Comparison of ENCODE assay signal across 40 cellular contexts in the genomic region with DNA sequence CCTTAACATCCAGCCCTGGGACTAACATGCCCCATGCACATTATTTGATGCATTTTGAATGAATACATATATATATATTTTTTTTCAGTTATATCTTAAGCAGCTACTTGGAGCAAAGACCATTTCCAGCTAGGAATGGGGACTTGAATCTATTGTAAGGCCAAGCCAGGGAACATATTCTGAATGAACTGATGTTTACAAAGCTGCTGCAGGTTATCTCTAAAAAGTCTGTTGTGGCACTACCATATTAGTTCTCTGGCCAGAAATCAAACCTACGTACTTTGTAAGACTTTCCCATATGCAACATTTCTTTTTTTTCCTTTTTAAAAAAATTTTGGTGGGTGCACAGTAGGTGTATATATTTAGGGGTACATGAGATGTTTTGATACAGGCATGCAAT.
"Had no signal": no experiment of that assay in that cellular context is flagged by ENCODE, and none has a peak within 500 bp of the region (broad histone marks: within the 10 kb centered on the region; RNA-seq: fewer than 3 reads in every experiment).

No MANE protein-coding gene starts in this region.

- H3K9me3 ChIP-seq: body of pancreas had no signal

- H3K4me3 ChIP-seq: adrenal gland, ascending aorta, body of pancreas, breast epithelium, cardiac muscle cell had no signal

- H3K4me3 Mint-ChIP-seq: activated naive CD4-positive, alpha-beta T cell treated with anti-CD3 and anti-CD28 coated beads for 36 hours; activated naive CD4-positive, alpha-beta T cell treated with anti-CD3 and anti-CD28 coated beads, Interleukin-2, amount 10 ng/mL, durations not matched to agents 7 days and 5 days; activated naive CD4-positive, alpha-beta T cell treated with anti-CD3 and anti-CD28 coated beads, Interleukin-2, amount 50 U/mL, for 24 hours; activated naive CD8-positive, alpha-beta T cell; activated naive CD8-positive, alpha-beta T cell treated with anti-CD3 and anti-CD28 coated beads for 36 hours; activated naive CD8-positive, alpha-beta T cell treated with anti-CD3 and anti-CD28 coated beads, Interleukin-2, amount 10 ng/mL, durations not matched to agents 7 days and 5 days; activated naive CD8-positive, alpha-beta T cell treated with anti-CD3 and anti-CD28 coated beads, Interleukin-2, amount 50 U/mL, for 24 hours; activated T-cell treated with anti-CD3 and anti-CD28 coated beads, Interleukin-2, amount 50 U/mL, for 24 hours; activated T-cell treated with anti-CD3 and anti-CD28 coated beads, Interleukin-2, amount 50 U/mL, for 4 hours; activated T-cell treated with anti-CD3 and anti-CD28 coated beads, Interleukin-2, amount 50 U/mL, for 72 hours; activated T-helper 1 cell treated with anti-CD3 and anti-CD28 coated beads, Interleukin-12 subunit alpha, Interleukin-12 subunit beta, Interleukin-2, Interleukin-4 antibody, amounts not matched to agents 30 ng/mL and 10 ng/mL and 1 ng/mL, durations not matched to agents 14 hours and 24 hours and 36 hours; activated T-helper 17 cell treated with anti-CD3 and anti-CD28 coated beads, Interleukin-2, amount 50 U/mL, for 72 hours; brain; central memory CD8-positive, alpha-beta T cell had no signal

- FAIRE-seq: astrocyte, bronchial epithelial cell had no signal

- H3K4me1 ChIP-seq: adrenal gland, ascending aorta, breast epithelium had no signal

- H3K4me1 Mint-ChIP-seq: activated naive CD8-positive, alpha-beta T cell treated with anti-CD3 and anti-CD28 coated beads, Interleukin-2, amount 10 ng/mL, durations not matched to agents 7 days and 5 days; brain had no signal

- ATAC-seq: activated naive CD4-positive, alpha-beta T cell treated with anti-CD3 and anti-CD28 coated beads, Interleukin-2, amount 50 U/mL, for 72 hours; activated naive CD8-positive, alpha-beta T cell treated with anti-CD3 and anti-CD28 coated beads, Interleukin-2, amount 50 U/mL, for 24 hours; activated T-cell treated with anti-CD3 and anti-CD28 coated beads, Interleukin-2, amount 50 U/mL, for 4 hours; activated T-cell treated with anti-CD3 and anti-CD28 coated beads, Interleukin-2, amount 50 U/mL, for 72 hours; activated T-helper 17 cell treated with anti-CD3 and anti-CD28 coated beads, Interleukin-2, amount 50 U/mL, for 72 hours; body of pancreas had no signal

- H3K27ac Mint-ChIP-seq: activated naive CD4-positive, alpha-beta T cell treated with anti-CD3 and anti-CD28 coated beads for 36 hours; activated naive CD4-positive, alpha-beta T cell treated with anti-CD3 and anti-CD28 coated beads, Interleukin-2, amount 10 ng/mL, durations not matched to agents 7 days and 5 days; activated naive CD4-positive, alpha-beta T cell treated with anti-CD3 and anti-CD28 coated beads, Interleukin-2, amount 50 U/mL, for 24 hours; activated naive CD4-positive, alpha-beta T cell treated with anti-CD3 and anti-CD28 coated beads, Interleukin-2, amount 50 U/mL, for 72 hours; activated naive CD8-positive, alpha-beta T cell; activated naive CD8-positive, alpha-beta T cell treated with anti-CD3 and anti-CD28 coated beads for 36 hours; activated naive CD8-positive, alpha-beta T cell treated with anti-CD3 and anti-CD28 coated beads, Interleukin-2, amount 10 ng/mL, durations not matched to agents 7 days and 5 days; activated naive CD8-positive, alpha-beta T cell treated with anti-CD3 and anti-CD28 coated beads, Interleukin-2, amount 50 U/mL, for 24 hours; activated T-cell treated with anti-CD3 and anti-CD28 coated beads, Interleukin-2, amount 50 U/mL, for 24 hours; activated T-cell treated with anti-CD3 and anti-CD28 coated beads, Interleukin-2, amount 50 U/mL, for 72 hours; activated T-helper 1 cell treated with anti-CD3 and anti-CD28 coated beads, Interleukin-12 subunit alpha, Interleukin-12 subunit beta, Interleukin-2, Interleukin-4 antibody, amounts not matched to agents 30 ng/mL and 10 ng/mL and 1 ng/mL, durations not matched to agents 14 hours and 24 hours and 36 hours; activated T-helper 17 cell treated with anti-CD3 and anti-CD28 coated beads, Interleukin-2, amount 50 U/mL, for 72 hours; activated T-helper 2 cell treated with anti-CD3 and anti-CD28 coated beads, Interferon-gamma antibody, Interleukin-2, Interleukin-4, amounts not matched to agents 10 μg/mL and 5 μg/mL and 100 μg/mL, durations not matched to agents 14 hours and 24 hours and 36 hours; brain had no signal

- H3K27ac ChIP-seq: adrenal gland, ascending aorta, body of pancreas, brain microvascular endothelial cell, breast epithelium, cardiac muscle cell had no signal

- H3K27me3 Mint-ChIP-seq: activated naive CD4-positive, alpha-beta T cell treated with anti-CD3 and anti-CD28 coated beads, Interleukin-2, amount 10 ng/mL, durations not matched to agents 7 days and 5 days; activated naive CD4-positive, alpha-beta T cell treated with anti-CD3 and anti-CD28 coated beads, Interleukin-2, amount 50 U/mL, for 24 hours; activated naive CD8-positive, alpha-beta T cell; activated naive CD8-positive, alpha-beta T cell treated with anti-CD3 and anti-CD28 coated beads for 36 hours; activated naive CD8-positive, alpha-beta T cell treated with anti-CD3 and anti-CD28 coated beads, Interleukin-2, amount 50 U/mL, for 24 hours; activated T-cell treated with anti-CD3 and anti-CD28 coated beads, Interleukin-2, amount 50 U/mL, for 24 hours; activated T-helper 17 cell treated with anti-CD3 and anti-CD28 coated beads, Interleukin-2, amount 50 U/mL, for 72 hours; central memory CD8-positive, alpha-beta T cell had no signal

- H3K27me3 ChIP-seq: adrenal gland, ascending aorta, body of pancreas, brain microvascular endothelial cell, breast epithelium, cardiac muscle cell had no signal

- DNase-seq: activated effector memory CD4-positive, alpha-beta T cell treated with anti-CD3 and anti-CD28 coated beads, Interleukin-2, amount 50 U/mL, for 16 hours; activated effector memory CD4-positive, alpha-beta T cell treated with Interleukin-2 at 50 U/mL for 16 hours; activated gamma-delta T cell; activated gamma-delta T cell treated with Interleukin-2 at 50 U/mL for 16 hours; activated naive CD4-positive, alpha-beta T cell; activated naive CD4-positive, alpha-beta T cell treated with anti-CD3 and anti-CD28 coated beads for 36 hours; activated naive CD4-positive, alpha-beta T cell treated with anti-CD3 and anti-CD28 coated beads, Interleukin-2, amount 10 ng/mL, durations not matched to agents 7 days and 5 days; activated naive CD4-positive, alpha-beta T cell treated with anti-CD3 and anti-CD28 coated beads, Interleukin-2, amount 50 U/mL, for 16 hours; activated naive CD4-positive, alpha-beta T cell treated with Interleukin-2 at 50 U/mL for 16 hours; activated naive CD8-positive, alpha-beta T cell treated with anti-CD3 and anti-CD28 coated beads for 36 hours; activated naive CD8-positive, alpha-beta T cell treated with anti-CD3 and anti-CD28 coated beads, Interleukin-2, amount 10 ng/mL, durations not matched to agents 7 days and 5 days; activated naive CD8-positive, alpha-beta T cell treated with anti-CD3 and anti-CD28 coated beads, Interleukin-2, amount 50 U/mL, for 24 hours; activated T-cell treated with anti-CD3 and anti-CD28 coated beads, Interleukin-2, amount 50 U/mL, for 1 hour; activated T-cell treated with anti-CD3 and anti-CD28 coated beads, Interleukin-2, amount 50 U/mL, for 24 hours; activated T-cell treated with anti-CD3 and anti-CD28 coated beads, Interleukin-2, amount 50 U/mL, for 4 hours; activated T-cell treated with anti-CD3 and anti-CD28 coated beads, Interleukin-2, amount 50 U/mL, for 48 hours; activated T-cell treated with anti-CD3 and anti-CD28 coated beads, Interleukin-2, amount 50 U/mL, for 72 hours; adrenal gland; amniotic stem cell; amygdala; anterior cingulate cortex; aorta; body of pancreas; brain microvascular endothelial cell; caudate nucleus; central memory CD4-positive, alpha-beta T cell; cerebellar nuclear complex had no signal

- H3K36me3 ChIP-seq: adrenal gland, ascending aorta, brain microvascular endothelial cell, breast epithelium, cardiac muscle cell had no signal

- H3K36me3 Mint-ChIP-seq: activated naive CD4-positive, alpha-beta T cell treated with anti-CD3 and anti-CD28 coated beads, Interleukin-2, amount 10 ng/mL, durations not matched to agents 7 days and 5 days had no signal
